Comparison of ENCODE assay signal across 9 cellular contexts in genomic region chr1:154466879-154467767, GRCh38. TPM values are rescaled to one million over a fixed set of nuclear protein-coding genes. Genes with fewer than 3 reads are reported as not detected.
A peak's percentile ranks its signal among the peaks of the same experiment; 100 is the strongest.
DNase-seq lines count a peak whose midpoint lies in the region; ATAC-seq and TF ChIP-seq lines count a peak whose summit lies in the region.
"Had no signal": no experiment of that assay in that cellular context is flagged by ENCODE, and none has a peak within 500 bp of the region (broad histone marks: within the 10 kb centered on the region; RNA-seq: fewer than 3 reads in every experiment).

No MANE protein-coding gene starts in this region.

- H3K27ac Mint-ChIP-seq in T-helper 17 cell, result peak overlapping the region; percentile 93

- BruUV-seq in A673 (replicated peaks; lab: Mats Ljungman, UMichigan), result no TSS peak

- H3K4me3 ChIP-seq in A673 (ENCODE audit: low read depth, low read length, poor library complexity, severe bottlenecking) (no peak overlapping the region), prostate gland (no peak overlapping the region)

- TF ChIP-seq CTCF in A673 (conservative IDR thresholded peaks at IDR 0.05; ENCODE audit: low read depth, low read length) (peak; percentile 29; the same call in 1 of the 2 replicates), prostate gland (IDR thresholded peaks at IDR 0.05) (peak in 1 of 4 experiments; percentile 29)

- no peak for ATAC-seq in T-helper 17 cell
- no peak for ATAC-seq in GM18873 (IDR thresholded peaks at IDR 0.05; ENCODE audit: low FRiP score, unreplicated experiment)
- ATAC-seq in GM21576 (IDR thresholded peaks at IDR 0.05; ENCODE audit: unreplicated experiment), result no peak

- TF ChIP-seq POLR2A in prostate gland (IDR thresholded peaks at IDR 0.05), result no peak

- intact Hi-C loops in A673 (cut with micrococcal nuclease; ENCODE audit: unreplicated experiment), result no loop called here
- intact Hi-C loops in prostate gland (cut with DNase I), result loop anchor here (2.0 to 10.0 kb wide), 2 partner anchors 62 to 122 kb away; partner anchors contain the start of gene IL6R

- H3K27me3 ChIP-seq in A673 (replicated peaks; ENCODE audit: insufficient read depth, low read depth, low read length, poor library complexity) (no peaks in the 10 kb centered on the region), prostate gland (replicated peaks; ENCODE audit: insufficient read depth) (no peaks in the 10 kb centered on the region)

- H3K4me1 ChIP-seq in A673 (ENCODE audit: insufficient read depth, low read length, poor library complexity, severe bottlenecking), result peaks cover 17% of the 10 kb centered on the region
- H3K4me1 ChIP-seq in prostate gland (replicated peaks), result no peaks in the 10 kb centered on the region

- CTCF ChIA-PET in A673 (lab: Charles Lee), result no interaction called here

- DNase-seq in A673 (ENCODE audit: low spot score), result peak; percentile 24
- DNase-seq in GM03348 (ENCODE audit: low spot score), result peak; percentile 35
- no peak for DNase-seq in T-helper 17 cell
- DNase-seq in iPS-NIHi7 (ENCODE audit: extremely low spot score), result peak; percentile 55
- DNase-seq in KG1 (lab: John Stamatoyannopoulos, UW), result no peak
- DNase-seq in prostate gland (ENCODE audit: low spot score), result no peak
- DNase-seq: cerebellar nuclear complex had no signal

- H3K4me3 Mint-ChIP-seq in T-helper 17 cell, result peak overlapping the region; percentile 79

- POLR2A ChIA-PET in A673 (lab: Charles Lee; ENCODE audit: low non-redundant PET), result no interaction called here

- H3K27me3 Mint-ChIP-seq in T-helper 17 cell, result no peaks in the 10 kb centered on the region

- no peaks in the 10 kb centered on the region for H3K36me3 ChIP-seq in A673 (ENCODE audit: insufficient read depth, low read length, poor library complexity, severe bottlenecking)
- no peaks in the 10 kb centered on the region for H3K36me3 ChIP-seq in prostate gland

- no peaks in the 10 kb centered on the region for H3K9me3 ChIP-seq in A673 (ENCODE audit: low read depth, low read length, poor library complexity, severe bottlenecking)
- H3K9me3 ChIP-seq in T-helper 17 cell (ENCODE audit: control insufficient read depth, low read length, poor library complexity, severe bottlenecking), result no peaks in the 10 kb centered on the region
- H3K9me3 ChIP-seq in prostate gland, result no peaks in the 10 kb centered on the region

- H3K27ac ChIP-seq in A673 (ENCODE audit: low read depth, low read length, poor library complexity, severe bottlenecking), result no peak overlapping the region
- H3K27ac ChIP-seq in prostate gland, result no peak overlapping the region

- peaks cover 59% of the 10 kb centered on the region for H3K4me1 Mint-ChIP-seq in T-helper 17 cell

- WGBS in prostate gland, result 74% methylated on average over 15 of the region's 15 CpGs

- H3K36me3 Mint-ChIP-seq in T-helper 17 cell (ENCODE audit: low read depth), result no peaks in the 10 kb centered on the region

RNA-seq across cellular contexts. Expression of gene TDRD10, which starts 34.9 kb away (rescaled TPM):
- not detected in 2 replicates for total RNA-seq in A673 (2021)
- total RNA-seq in T-helper 17 cell, result under 1 TPM in 1 of 2 donors, not detected in 1; 0.12 TPM
- total RNA-seq in prostate gland, result 10 to 100 TPM in 1 of 2 donors, under 1 TPM in 1; 0.46 to 11.4 TPM

RNA-seq across cellular contexts. Expression of gene SHE, which starts 35.1 kb away (rescaled TPM):
- 0.04 TPM in 1 of 2 replicates, not detected in the other for total RNA-seq in A673 (2021)
- total RNA-seq in T-helper 17 cell, result under 1 TPM in 1 of 2 donors, not detected in 1; 0.13 TPM
- 10 to 100 TPM in 1 of 2 donors, 1 to 10 TPM in 1; 5.4 to 29.9 TPM for total RNA-seq in prostate gland

Comparison
In these comparisons a context has a peak if more than half of its experiments do, and no peak if none do; other contexts are left out.
1. DNase-seq: peak in A673 (single experiment), GM03348 (single experiment) and iPS-NIHi7 (single experiment); none in T-helper 17 cell (0 of 3), KG1 (single experiment) and prostate gland (single experiment).